In genomic region chr17:37147301-37147812, GRCh38 we compare ENCODE assay signal across 7 cellular contexts.
A peak's percentile ranks its signal among the peaks of the same experiment; 100 is the strongest.
DNase-seq lines count a peak whose midpoint lies in the region; ATAC-seq and TF ChIP-seq lines count a peak whose summit lies in the region.

No MANE protein-coding gene starts in this region.

- ATAC-seq in GM18870 (IDR thresholded peaks at IDR 0.05; ENCODE audit: unreplicated experiment) (peak; percentile 50), HG03097 (IDR thresholded peaks at IDR 0.05; ENCODE audit: low FRiP score, unreplicated experiment) (peak; percentile 75)

- H3K4me3 Mint-ChIP-seq in activated T-helper 2 cell treated with anti-CD3 and anti-CD28 coated beads, Interferon-gamma antibody, Interleukin-2, Interleukin-4, amounts not matched to agents 10 μg/mL and 5 μg/mL and 100 μg/mL, durations not matched to agents 14 hours and 24 hours and 36 hours (ENCODE audit: low read depth), result no peak overlapping the region

- TF ChIP-seq CTCF in Peyer's patch (IDR thresholded peaks at IDR 0.05), result no peak

- no peaks in the 10 kb centered on the region for H3K27me3 ChIP-seq in Peyer's patch

- peaks cover 45% of the 10 kb centered on the region for H3K36me3 Mint-ChIP-seq in activated T-helper 2 cell treated with anti-CD3 and anti-CD28 coated beads, Interferon-gamma antibody, Interleukin-2, Interleukin-4, amounts not matched to agents 10 μg/mL and 5 μg/mL and 100 μg/mL, durations not matched to agents 14 hours and 24 hours and 36 hours (ENCODE audit: low read depth)

- H3K27me3 Mint-ChIP-seq in activated T-helper 2 cell treated with anti-CD3 and anti-CD28 coated beads, Interferon-gamma antibody, Interleukin-2, Interleukin-4, amounts not matched to agents 10 μg/mL and 5 μg/mL and 100 μg/mL, durations not matched to agents 14 hours and 24 hours and 36 hours (ENCODE audit: low read depth), result no peaks in the 10 kb centered on the region

- DNase-seq in activated T-helper 2 cell treated with anti-CD3 and anti-CD28 coated beads, Interferon-gamma antibody, Interleukin-2, Interleukin-4, amounts not matched to agents 10 μg/mL and 5 μg/mL and 100 μg/mL, durations not matched to agents 14 hours and 24 hours and 36 hours (ENCODE audit: low spot score), result no peak
- DNase-seq in non-pigmented ciliary epithelial cell (ENCODE audit: low read depth) (peak; percentile 10), Peyer's patch (no peak), NCI-H524 treated with DMSO at 0.1 percent for 48 hours (lab: John Stamatoyannopoulos, UW) (no peak)
- DNase-seq in stimulated activated naive CD4-positive, alpha-beta T cell treated with Interleukin-2 at 50 U/mL for 16 hours (lab: John Stamatoyannopoulos, UW), result no peak

- no peak overlapping the region for H3K27ac ChIP-seq in Peyer's patch

- H3K9me3 Mint-ChIP-seq in activated T-helper 2 cell treated with anti-CD3 and anti-CD28 coated beads, Interferon-gamma antibody, Interleukin-2, Interleukin-4, amounts not matched to agents 10 μg/mL and 5 μg/mL and 100 μg/mL, durations not matched to agents 14 hours and 24 hours and 36 hours, result no peaks in the 10 kb centered on the region

- peaks cover 0 to 11% (median 0%) of the 10 kb centered on the region in 3 donors for H3K36me3 ChIP-seq in Peyer's patch

- no peaks in the 10 kb centered on the region for H3K9me3 ChIP-seq in Peyer's patch

- H3K4me1 Mint-ChIP-seq in activated T-helper 2 cell treated with anti-CD3 and anti-CD28 coated beads, Interferon-gamma antibody, Interleukin-2, Interleukin-4, amounts not matched to agents 10 μg/mL and 5 μg/mL and 100 μg/mL, durations not matched to agents 14 hours and 24 hours and 36 hours (ENCODE audit: low read depth), result peaks cover 15% of the 10 kb centered on the region

- no peak overlapping the region for H3K4me3 ChIP-seq in Peyer's patch

- H3K4me1 ChIP-seq in Peyer's patch, result no peaks in the 10 kb centered on the region

- no peak for TF ChIP-seq POLR2A in Peyer's patch (IDR thresholded peaks at IDR 0.05)

- intact Hi-C loops in activated T-helper 2 cell treated with anti-CD3 and anti-CD28 coated beads, Interferon-gamma antibody, Interleukin-2, Interleukin-4, amounts not matched to agents 10 μg/mL and 5 μg/mL and 100 μg/mL, durations not matched to agents 14 hours and 24 hours and 36 hours (cut with micrococcal nuclease), result no loop called here

- peak overlapping the region; percentile 58 for H3K27ac Mint-ChIP-seq in activated T-helper 2 cell treated with anti-CD3 and anti-CD28 coated beads, Interferon-gamma antibody, Interleukin-2, Interleukin-4, amounts not matched to agents 10 μg/mL and 5 μg/mL and 100 μg/mL, durations not matched to agents 14 hours and 24 hours and 36 hours
